Comparison of ENCODE assay signal across 21 cellular contexts in the genomic region with DNA sequence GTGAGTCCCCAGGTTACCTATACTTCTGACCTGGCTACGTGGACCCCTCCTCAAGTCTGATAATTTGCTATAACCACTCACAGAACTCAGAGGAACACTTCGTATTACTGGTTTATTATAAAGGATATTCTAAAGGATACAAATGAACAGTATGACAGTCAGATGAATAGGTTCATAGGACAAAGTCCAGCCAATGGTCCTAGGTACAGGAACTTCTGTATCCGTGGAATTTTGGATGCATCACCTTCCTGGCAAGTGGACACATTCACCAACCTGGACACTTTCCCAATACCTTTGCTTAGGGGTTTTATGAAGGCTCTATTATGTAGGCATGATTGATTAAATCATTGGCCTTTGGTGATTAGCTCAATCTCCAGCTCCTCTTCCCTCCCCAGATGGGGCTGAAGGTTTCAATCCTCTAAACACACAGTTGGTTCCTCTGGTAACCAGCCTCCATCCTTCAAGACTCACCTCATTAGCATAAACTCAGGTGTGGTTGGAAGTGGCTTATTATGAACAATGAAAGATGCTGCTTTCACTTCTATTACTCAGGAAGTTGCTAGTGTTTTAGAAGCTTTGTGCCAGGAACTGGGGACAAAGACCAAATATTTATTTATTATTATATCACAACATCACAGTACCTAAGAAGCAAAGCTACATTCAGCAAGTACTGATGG.
DNase-seq lines count a peak whose midpoint lies in the region; ATAC-seq, FAIRE-seq and TF ChIP-seq lines count a peak whose summit lies in the region.
"Had no signal": no experiment of that assay in that cellular context is flagged by ENCODE, and none has a peak within 500 bp of the region (broad histone marks: within the 10 kb centered on the region; RNA-seq: fewer than 3 reads in every experiment).

No MANE protein-coding gene starts in this region.

- peak; percentile 30 for ATAC-seq in stimulated activated naive CD8-positive, alpha-beta T cell treated with anti-CD3 and anti-CD28 coated beads, Interleukin-15, Interleukin-2, amounts not matched to agents 100 U/mL and 50 U/mL, for 24 hours
- ATAC-seq: GM12878 had no signal

- peak; percentile 61 for DNase-seq in activated CD4-positive, alpha-beta T cell treated with anti-CD3 and anti-CD28 coated beads, Interleukin-2, amount 10 ng/mL, durations not matched to agents 24 days and 14 days
- no peak for DNase-seq in activated CD4-positive, alpha-beta T cell treated with anti-CD3 and anti-CD28 coated beads, Interleukin-2, amount 50 U/mL, for 48 hours
- DNase-seq in M059J (ENCODE audit: low read depth) (peak; percentile 36), astrocyte (ENCODE audit: low read depth) (no peak), H7 (no peak), A673 (ENCODE audit: low spot score) (no peak)
- DNase-seq in stimulated activated naive CD8-positive, alpha-beta T cell treated with anti-CD3 and anti-CD28 coated beads, Interleukin-15, Interleukin-2, amounts not matched to agents 100 U/mL and 50 U/mL, for 24 hours = no peak
- DNase-seq: CD8-positive, alpha-beta memory T cell; DMS53; EL; NCI-H1048; NCI-H1436; NCI-H1930; NCI-H2171; NCI-H526; Peyer's patch had no signal

- FAIRE-seq in astrocyte (lab: Jason Lieb, UNC) = no peak
- FAIRE-seq: GM12878, H1 had no signal

- peaks cover 1% of the 10 kb centered on the region for H3K36me3 Mint-ChIP-seq in activated CD4-positive, alpha-beta T cell treated with anti-CD3 and anti-CD28 coated beads, Interleukin-2, amount 10 ng/mL, durations not matched to agents 24 days and 14 days (ENCODE audit: low read depth)
- no peaks in the 10 kb centered on the region for H3K36me3 Mint-ChIP-seq in astrocyte (ENCODE audit: low read depth, unreplicated experiment)

- H3K27me3 ChIP-seq in astrocyte (ENCODE audit: insufficient read depth, low read length) (no peaks in the 10 kb centered on the region), H7 (ENCODE audit: control insufficient read depth, insufficient read depth, low read length) (no peaks in the 10 kb centered on the region), A673 (replicated peaks; ENCODE audit: insufficient read depth, low read depth, low read length, poor library complexity) (no peaks in the 10 kb centered on the region)
- H3K27me3 ChIP-seq: BLaER1 treated with 17β-estradiol and CSF1 and Interleukin-3, amounts not matched to agents 10 nM and 100 nM; Peyer's patch; SJSA1 had no signal

- H4K20me1 ChIP-seq in astrocyte (ENCODE audit: insufficient read depth, low read length) = no peaks in the 10 kb centered on the region
- H4K20me1 ChIP-seq: BLaER1 treated with 17β-estradiol and CSF1 and Interleukin-3, amounts not matched to agents 10 nM and 100 nM had no signal

- POLR2A ChIA-PET in A673 (lab: Charles Lee; ENCODE audit: low non-redundant PET) = no interaction called here

- TF ChIP-seq CTCF in astrocyte (IDR thresholded peaks at IDR 0.05; ENCODE audit: insufficient read depth, low read depth, low read length) (no peak), A673 (conservative IDR thresholded peaks at IDR 0.05; ENCODE audit: low read depth, low read length) (no peak)

- no peak overlapping the region for H3K9ac ChIP-seq in astrocyte (ENCODE audit: low read length)
- H3K9ac ChIP-seq: BLaER1 treated with 17β-estradiol and CSF1 and Interleukin-3, amounts not matched to agents 10 nM and 100 nM; KMS-11 had no signal

- no peaks in the 10 kb centered on the region for H3K27me3 Mint-ChIP-seq in activated CD4-positive, alpha-beta T cell treated with anti-CD3 and anti-CD28 coated beads, Interleukin-2, amount 10 ng/mL, durations not matched to agents 24 days and 14 days
- H3K27me3 Mint-ChIP-seq in astrocyte (ENCODE audit: low read depth, unreplicated experiment) = no peaks in the 10 kb centered on the region

- H3K4me3 ChIP-seq in astrocyte (ENCODE audit: insufficient read depth, low read depth, low read length) (no peak overlapping the region), H7 (ENCODE audit: insufficient read depth, low read depth, low read length) (no peak overlapping the region), A673 (ENCODE audit: low read depth, low read length, poor library complexity, severe bottlenecking) (no peak overlapping the region)
- H3K4me3 ChIP-seq: BLaER1 treated with 17β-estradiol and CSF1 and Interleukin-3, amounts not matched to agents 10 nM and 100 nM; GM12878; Peyer's patch; SJSA1 had no signal

- H3K9me3 ChIP-seq in astrocyte (ENCODE audit: insufficient read depth, low read depth, low read length) (no peaks in the 10 kb centered on the region), A673 (ENCODE audit: low read depth, low read length, poor library complexity, severe bottlenecking) (no peaks in the 10 kb centered on the region)
- H3K9me3 ChIP-seq: BLaER1 treated with 17β-estradiol and CSF1 and Interleukin-3, amounts not matched to agents 10 nM and 100 nM; Peyer's patch; SJSA1 had no signal

- no peaks in the 10 kb centered on the region for H3K4me1 ChIP-seq in astrocyte (ENCODE audit: insufficient read depth, low read length)
- H3K4me1 ChIP-seq in A673 (ENCODE audit: insufficient read depth, low read length, poor library complexity, severe bottlenecking) = no peaks in the 10 kb centered on the region
- H3K4me1 ChIP-seq: BLaER1 treated with 17β-estradiol and CSF1 and Interleukin-3, amounts not matched to agents 10 nM and 100 nM; Peyer's patch; SJSA1 had no signal

- H3K4me3 Mint-ChIP-seq in activated CD4-positive, alpha-beta T cell treated with anti-CD3 and anti-CD28 coated beads, Interleukin-2, amount 10 ng/mL, durations not matched to agents 24 days and 14 days = no peak overlapping the region
- H3K4me3 Mint-ChIP-seq in astrocyte (ENCODE audit: unreplicated experiment) = no peak overlapping the region

- no peak overlapping the region for H3K27ac ChIP-seq in astrocyte (ENCODE audit: low read depth, low read length)
- H3K27ac ChIP-seq in A673 (ENCODE audit: low read depth, low read length, poor library complexity, severe bottlenecking) = no peak overlapping the region
- H3K27ac ChIP-seq: BLaER1 treated with 17β-estradiol and CSF1 and Interleukin-3, amounts not matched to agents 10 nM and 100 nM; KMS-11; SJSA1 had no signal

- H3K27ac Mint-ChIP-seq in activated CD4-positive, alpha-beta T cell treated with anti-CD3 and anti-CD28 coated beads, Interleukin-2, amount 10 ng/mL, durations not matched to agents 24 days and 14 days = no peak overlapping the region
- H3K27ac Mint-ChIP-seq in astrocyte (ENCODE audit: unreplicated experiment) = peak overlapping the region; percentile 58
- H3K27ac Mint-ChIP-seq: CD8-positive, alpha-beta memory T cell had no signal

- intact Hi-C loops in activated CD4-positive, alpha-beta T cell treated with anti-CD3 and anti-CD28 coated beads, Interleukin-2, amount 10 ng/mL, durations not matched to agents 24 days and 14 days (cut with micrococcal nuclease) = loop anchor here (5.0 to 10.0 kb wide), 3 partner anchors 111 to 239 kb away; no protein-coding TSS in a partner anchor
- intact Hi-C loops in A673 (cut with micrococcal nuclease; ENCODE audit: unreplicated experiment) = no loop called here

- H3K36me3 ChIP-seq in astrocyte (ENCODE audit: insufficient read depth, low read length) (no peaks in the 10 kb centered on the region), H7 (replicated peaks; ENCODE audit: control insufficient read depth, insufficient read depth, low read length) (no peaks in the 10 kb centered on the region), A673 (ENCODE audit: insufficient read depth, low read length, poor library complexity, severe bottlenecking) (no peaks in the 10 kb centered on the region)
- H3K36me3 ChIP-seq: BLaER1 treated with 17β-estradiol and CSF1 and Interleukin-3, amounts not matched to agents 10 nM and 100 nM; Peyer's patch; SJSA1 had no signal

- H2AFZ ChIP-seq in astrocyte (ENCODE audit: low read depth, low read length) = no peak overlapping the region

- H3K4me1 Mint-ChIP-seq in activated CD4-positive, alpha-beta T cell treated with anti-CD3 and anti-CD28 coated beads, Interleukin-2, amount 10 ng/mL, durations not matched to agents 24 days and 14 days = peaks cover 11% of the 10 kb centered on the region
- H3K4me1 Mint-ChIP-seq in astrocyte (ENCODE audit: low read depth, unreplicated experiment) = no peaks in the 10 kb centered on the region
- H3K4me1 Mint-ChIP-seq: CD8-positive, alpha-beta memory T cell had no signal

- no peaks in the 10 kb centered on the region for H3K79me2 ChIP-seq in astrocyte (ENCODE audit: insufficient read depth, low read length)

- CTCF ChIA-PET in A673 (lab: Charles Lee) = no interaction called here

- no TSS peak for BruUV-seq in A673 (replicated peaks; lab: Mats Ljungman, UMichigan)

- H3K9me3 Mint-ChIP-seq in activated CD4-positive, alpha-beta T cell treated with anti-CD3 and anti-CD28 coated beads, Interleukin-2, amount 10 ng/mL, durations not matched to agents 24 days and 14 days = peaks cover 4% of the 10 kb centered on the region
- no peaks in the 10 kb centered on the region for H3K9me3 Mint-ChIP-seq in astrocyte (ENCODE audit: unreplicated experiment)
- H3K9me3 Mint-ChIP-seq: CD8-positive, alpha-beta memory T cell had no signal

- H3K4me2 ChIP-seq in astrocyte (ENCODE audit: low read length) = no peak overlapping the region
- H3K4me2 ChIP-seq: BLaER1 treated with 17β-estradiol and CSF1 and Interleukin-3, amounts not matched to agents 10 nM and 100 nM; KMS-11 had no signal

Comparison
In these comparisons a context has a peak if more than half of its experiments do, and no peak if none do; other contexts are left out.
1. DNase-seq: peak in activated CD4-positive, alpha-beta T cell treated with anti-CD3 and anti-CD28 coated beads, Interleukin-2, amount 10 ng/mL, durations not matched to agents 24 days and 14 days (single experiment) and M059J (single experiment); none in activated CD4-positive, alpha-beta T cell treated with anti-CD3 and anti-CD28 coated beads, Interleukin-2, amount 50 U/mL, for 48 hours (0 of 2), astrocyte (single experiment), stimulated activated naive CD8-positive, alpha-beta T cell treated with anti-CD3 and anti-CD28 coated beads, Interleukin-15, Interleukin-2, amounts not matched to agents 100 U/mL and 50 U/mL, for 24 hours (single experiment), H7 (single experiment) and A673 (single experiment).